1 cellular context compared by ENCODE assay signal in the genomic region with DNA sequence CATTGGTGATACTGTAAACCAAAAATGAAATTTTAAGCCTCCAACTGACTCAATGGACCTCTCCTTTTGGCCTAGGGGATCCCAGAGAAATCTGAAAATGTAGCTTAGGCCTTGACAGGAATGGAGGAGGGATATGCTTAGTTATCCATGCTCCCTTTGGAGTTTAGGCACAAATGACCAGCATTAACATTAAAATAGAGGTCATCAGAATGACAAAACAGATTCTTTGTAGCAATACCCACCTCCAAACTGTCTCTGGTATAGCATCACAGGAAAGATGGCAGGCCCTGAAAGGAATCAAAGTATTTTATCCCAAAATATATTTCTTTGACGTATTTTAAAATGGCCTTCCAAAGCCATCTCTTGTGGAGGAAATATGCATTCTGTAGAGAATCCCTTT.
TF ChIP-seq lines count a peak whose summit lies in the region.

No MANE protein-coding gene starts in this region.

TF ChIP-seq in GM23338, 12 proteins besides CTCF, POLR2A, EP300 and RAD21 (continued from another document):
- TF ChIP-seq, protein P1, sequence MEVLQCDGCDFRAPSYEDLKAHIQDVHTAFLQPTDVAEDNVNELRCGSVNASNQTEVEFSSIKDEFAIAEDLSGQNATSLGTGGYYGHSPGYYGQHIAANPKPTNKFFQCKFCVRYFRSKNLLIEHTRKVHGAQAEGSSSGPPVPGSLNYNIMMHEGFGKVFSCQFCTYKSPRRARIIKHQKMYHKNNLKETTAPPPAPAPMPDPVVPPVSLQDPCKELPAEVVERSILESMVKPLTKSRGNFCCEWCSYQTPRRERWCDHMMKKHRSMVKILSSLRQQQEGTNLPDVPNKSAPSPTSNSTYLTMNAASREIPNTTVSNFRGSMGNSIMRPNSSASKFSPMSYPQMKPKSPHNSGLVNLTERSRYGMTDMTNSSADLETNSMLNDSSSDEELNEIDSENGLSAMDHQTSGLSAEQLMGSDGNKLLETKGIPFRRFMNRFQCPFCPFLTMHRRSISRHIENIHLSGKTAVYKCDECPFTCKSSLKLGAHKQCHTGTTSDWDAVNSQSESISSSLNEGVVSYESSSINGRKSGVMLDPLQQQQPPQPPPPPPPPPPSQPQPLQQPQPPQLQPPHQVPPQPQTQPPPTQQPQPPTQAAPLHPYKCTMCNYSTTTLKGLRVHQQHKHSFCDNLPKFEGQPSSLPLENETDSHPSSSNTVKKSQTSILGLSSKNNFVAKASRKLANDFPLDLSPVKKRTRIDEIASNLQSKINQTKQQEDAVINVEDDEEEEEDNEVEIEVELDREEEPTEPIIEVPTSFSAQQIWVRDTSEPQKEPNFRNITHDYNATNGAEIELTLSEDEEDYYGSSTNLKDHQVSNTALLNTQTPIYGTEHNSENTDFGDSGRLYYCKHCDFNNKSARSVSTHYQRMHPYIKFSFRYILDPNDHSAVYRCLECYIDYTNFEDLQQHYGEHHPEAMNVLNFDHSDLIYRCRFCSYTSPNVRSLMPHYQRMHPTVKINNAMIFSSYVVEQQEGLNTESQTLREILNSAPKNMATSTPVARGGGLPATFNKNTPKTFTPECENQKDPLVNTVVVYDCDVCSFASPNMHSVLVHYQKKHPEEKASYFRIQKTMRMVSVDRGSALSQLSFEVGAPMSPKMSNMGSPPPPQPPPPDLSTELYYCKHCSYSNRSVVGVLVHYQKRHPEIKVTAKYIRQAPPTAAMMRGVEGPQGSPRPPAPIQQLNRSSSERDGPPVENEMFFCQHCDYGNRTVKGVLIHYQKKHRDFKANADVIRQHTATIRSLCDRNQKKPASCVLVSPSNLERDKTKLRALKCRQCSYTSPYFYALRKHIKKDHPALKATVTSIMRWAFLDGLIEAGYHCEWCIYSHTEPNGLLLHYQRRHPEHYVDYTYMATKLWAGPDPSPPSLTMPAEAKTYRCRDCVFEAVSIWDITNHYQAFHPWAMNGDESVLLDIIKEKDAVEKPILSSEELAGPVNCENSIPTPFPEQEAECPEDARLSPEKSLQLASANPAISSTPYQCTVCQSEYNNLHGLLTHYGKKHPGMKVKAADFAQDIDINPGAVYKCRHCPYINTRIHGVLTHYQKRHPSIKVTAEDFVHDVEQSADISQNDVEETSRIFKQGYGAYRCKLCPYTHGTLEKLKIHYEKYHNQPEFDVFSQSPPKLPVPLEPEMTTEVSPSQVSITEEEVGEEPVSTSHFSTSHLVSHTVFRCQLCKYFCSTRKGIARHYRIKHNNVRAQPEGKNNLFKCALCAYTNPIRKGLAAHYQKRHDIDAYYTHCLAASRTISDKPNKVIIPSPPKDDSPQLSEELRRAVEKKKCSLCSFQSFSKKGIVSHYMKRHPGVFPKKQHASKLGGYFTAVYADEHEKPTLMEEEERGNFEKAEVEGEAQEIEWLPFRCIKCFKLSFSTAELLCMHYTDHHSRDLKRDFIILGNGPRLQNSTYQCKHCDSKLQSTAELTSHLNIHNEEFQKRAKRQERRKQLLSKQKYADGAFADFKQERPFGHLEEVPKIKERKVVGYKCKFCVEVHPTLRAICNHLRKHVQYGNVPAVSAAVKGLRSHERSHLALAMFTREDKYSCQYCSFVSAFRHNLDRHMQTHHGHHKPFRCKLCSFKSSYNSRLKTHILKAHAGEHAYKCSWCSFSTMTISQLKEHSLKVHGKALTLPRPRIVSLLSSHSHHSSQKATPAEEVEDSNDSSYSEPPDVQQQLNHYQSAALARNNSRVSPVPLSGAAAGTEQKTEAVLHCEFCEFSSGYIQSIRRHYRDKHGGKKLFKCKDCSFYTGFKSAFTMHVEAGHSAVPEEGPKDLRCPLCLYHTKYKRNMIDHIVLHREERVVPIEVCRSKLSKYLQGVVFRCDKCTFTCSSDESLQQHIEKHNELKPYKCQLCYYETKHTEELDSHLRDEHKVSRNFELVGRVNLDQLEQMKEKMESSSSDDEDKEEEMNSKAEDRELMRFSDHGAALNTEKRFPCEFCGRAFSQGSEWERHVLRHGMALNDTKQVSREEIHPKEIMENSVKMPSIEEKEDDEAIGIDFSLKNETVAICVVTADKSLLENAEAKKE (CRISPR knock-in tag; IDR thresholded peaks at IDR 0.05), result no peak; the same call in 1 of the 2 replicates
- TF ChIP-seq NANOG (IDR thresholded peaks at IDR 0.05; ENCODE audit: borderline replicate concordance), result peak; percentile 88
- TF ChIP-seq EZH2 (IDR thresholded peaks at IDR 0.05; ENCODE audit: low read depth, unreplicated experiment), result no peak
- no peak for TF ChIP-seq ZNF114 (CRISPR knock-in tag; IDR thresholded peaks at IDR 0.05)
- TF ChIP-seq POLR2AphosphoS5 (IDR thresholded peaks at IDR 0.05; ENCODE audit: low read depth), result no peak
- TF ChIP-seq, protein P2, sequence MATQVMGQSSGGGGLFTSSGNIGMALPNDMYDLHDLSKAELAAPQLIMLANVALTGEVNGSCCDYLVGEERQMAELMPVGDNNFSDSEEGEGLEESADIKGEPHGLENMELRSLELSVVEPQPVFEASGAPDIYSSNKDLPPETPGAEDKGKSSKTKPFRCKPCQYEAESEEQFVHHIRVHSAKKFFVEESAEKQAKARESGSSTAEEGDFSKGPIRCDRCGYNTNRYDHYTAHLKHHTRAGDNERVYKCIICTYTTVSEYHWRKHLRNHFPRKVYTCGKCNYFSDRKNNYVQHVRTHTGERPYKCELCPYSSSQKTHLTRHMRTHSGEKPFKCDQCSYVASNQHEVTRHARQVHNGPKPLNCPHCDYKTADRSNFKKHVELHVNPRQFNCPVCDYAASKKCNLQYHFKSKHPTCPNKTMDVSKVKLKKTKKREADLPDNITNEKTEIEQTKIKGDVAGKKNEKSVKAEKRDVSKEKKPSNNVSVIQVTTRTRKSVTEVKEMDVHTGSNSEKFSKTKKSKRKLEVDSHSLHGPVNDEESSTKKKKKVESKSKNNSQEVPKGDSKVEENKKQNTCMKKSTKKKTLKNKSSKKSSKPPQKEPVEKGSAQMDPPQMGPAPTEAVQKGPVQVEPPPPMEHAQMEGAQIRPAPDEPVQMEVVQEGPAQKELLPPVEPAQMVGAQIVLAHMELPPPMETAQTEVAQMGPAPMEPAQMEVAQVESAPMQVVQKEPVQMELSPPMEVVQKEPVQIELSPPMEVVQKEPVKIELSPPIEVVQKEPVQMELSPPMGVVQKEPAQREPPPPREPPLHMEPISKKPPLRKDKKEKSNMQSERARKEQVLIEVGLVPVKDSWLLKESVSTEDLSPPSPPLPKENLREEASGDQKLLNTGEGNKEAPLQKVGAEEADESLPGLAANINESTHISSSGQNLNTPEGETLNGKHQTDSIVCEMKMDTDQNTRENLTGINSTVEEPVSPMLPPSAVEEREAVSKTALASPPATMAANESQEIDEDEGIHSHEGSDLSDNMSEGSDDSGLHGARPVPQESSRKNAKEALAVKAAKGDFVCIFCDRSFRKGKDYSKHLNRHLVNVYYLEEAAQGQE (IDR thresholded peaks at IDR 0.05; ENCODE audit: unreplicated experiment), result no peak
- no peak for TF ChIP-seq JUNB (IDR thresholded peaks at IDR 0.05; ENCODE audit: unreplicated experiment)
- TF ChIP-seq EZH2phosphoT487 (IDR thresholded peaks at IDR 0.05; ENCODE audit: unreplicated experiment), result no peak
- TF ChIP-seq ZNF331 (CRISPR knock-in tag; IDR thresholded peaks at IDR 0.05; ENCODE audit: low read depth), result no peak
- TF ChIP-seq, protein P3, sequence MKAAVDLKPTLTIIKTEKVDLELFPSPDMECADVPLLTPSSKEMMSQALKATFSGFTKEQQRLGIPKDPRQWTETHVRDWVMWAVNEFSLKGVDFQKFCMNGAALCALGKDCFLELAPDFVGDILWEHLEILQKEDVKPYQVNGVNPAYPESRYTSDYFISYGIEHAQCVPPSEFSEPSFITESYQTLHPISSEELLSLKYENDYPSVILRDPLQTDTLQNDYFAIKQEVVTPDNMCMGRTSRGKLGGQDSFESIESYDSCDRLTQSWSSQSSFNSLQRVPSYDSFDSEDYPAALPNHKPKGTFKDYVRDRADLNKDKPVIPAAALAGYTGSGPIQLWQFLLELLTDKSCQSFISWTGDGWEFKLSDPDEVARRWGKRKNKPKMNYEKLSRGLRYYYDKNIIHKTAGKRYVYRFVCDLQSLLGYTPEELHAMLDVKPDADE (IDR thresholded peaks at IDR 0.05), result no peak
